In the genomic region with DNA sequence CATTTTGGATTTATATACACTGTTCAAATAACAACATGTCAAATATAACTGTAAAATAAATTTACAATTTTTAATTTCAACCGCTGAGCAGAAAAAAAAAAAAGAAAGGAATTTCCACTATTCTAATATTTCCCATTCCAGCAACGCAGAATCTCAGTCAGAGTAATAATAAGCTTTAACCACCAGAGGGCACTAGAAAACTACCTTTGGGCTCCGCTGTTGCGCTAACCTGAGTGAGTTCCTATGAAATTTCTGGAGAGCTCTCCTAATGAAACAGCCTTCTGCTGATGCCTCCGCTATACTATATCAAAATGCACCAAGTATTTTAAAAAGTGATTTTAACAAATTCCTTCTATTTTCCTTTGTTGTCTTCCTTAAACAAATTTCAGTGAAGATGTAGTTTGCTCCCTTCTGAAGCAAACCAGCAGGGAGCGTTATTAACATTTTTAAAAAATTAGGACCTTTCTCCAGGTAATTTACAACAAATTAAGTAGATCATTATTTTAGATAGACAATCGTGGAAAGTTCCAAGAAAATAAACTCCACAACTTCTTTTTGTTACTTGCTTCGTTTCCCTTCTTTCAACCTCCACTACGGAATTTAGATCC, we compare ENCODE assay signal across 8 cellular contexts. TPM values are rescaled to one million over a fixed set of nuclear protein-coding genes. Genes with fewer than 3 reads are reported as not detected.
A peak's percentile ranks its signal among the peaks of the same experiment; 100 is the strongest.
DNase-seq lines count a peak whose midpoint lies in the region; ATAC-seq and TF ChIP-seq lines count a peak whose summit lies in the region.

No MANE protein-coding gene starts in this region.

- no peak overlapping the region for H3K27ac Mint-ChIP-seq in activated T-cell treated with anti-CD3 and anti-CD28 coated beads, Interleukin-2, amount 50 U/mL, for 24 hours
- H3K27ac Mint-ChIP-seq in brain (no peak overlapping the region), immature natural killer cell (no peak overlapping the region)

- CTCF ChIA-PET in PC-3 (lab: Charles Lee): interaction anchor here (0.5 to 2.0 kb wide), 7 partner anchors 25 to 1582 kb away, joined by 3 to 18 read pairs (median 4); no protein-coding TSS in a partner anchor

- H3K27ac ChIP-seq in PC-3 (ENCODE audit: low read length): no peak overlapping the region

- H3K9me3 Mint-ChIP-seq in activated T-cell treated with anti-CD3 and anti-CD28 coated beads, Interleukin-2, amount 50 U/mL, for 24 hours: no peaks in the 10 kb centered on the region
- H3K9me3 Mint-ChIP-seq in brain (no peaks in the 10 kb centered on the region), immature natural killer cell (no peaks in the 10 kb centered on the region)

- H3K4me2 ChIP-seq in PC-3 (ENCODE audit: low read length): no peak overlapping the region

- no peaks in the 10 kb centered on the region for H4K20me1 ChIP-seq in PC-3 (ENCODE audit: low read length)

- no peaks in the 10 kb centered on the region for H3K4me1 ChIP-seq in PC-3 (ENCODE audit: insufficient read depth, low read length)

- no peaks in the 10 kb centered on the region for H3K36me3 ChIP-seq in PC-3 (ENCODE audit: low read depth, low read length)

- POLR2A ChIA-PET in PC-3 (lab: Charles Lee; ENCODE audit: unreplicated experiment): no interaction called here

- DNase-seq in activated T-cell treated with anti-CD3 and anti-CD28 coated beads for 48 hours (ENCODE audit: low read depth): peak; percentile 4
- DNase-seq in activated T-cell treated with anti-CD3 and anti-CD28 coated beads, Interleukin-2, amount 50 U/mL, for 24 hours: no peak
- peak; percentile 76 for DNase-seq in HT-29 (ENCODE audit: low spot score)
- DNase-seq in PC-3: peak; percentile 81
- peak; percentile 46 to 63 (median 55) for DNase-seq in immature natural killer cell
- DNase-seq in stimulated activated CD8-positive, alpha-beta memory T cell treated with anti-CD3 and anti-CD28 coated beads, Interleukin-15, amount 100 ng/mL, for 1 hour (ENCODE audit: low read depth): peak; percentile 9

- H3K9ac ChIP-seq in PC-3 (ENCODE audit: low read length): no peak overlapping the region

- no peak overlapping the region for H2AFZ ChIP-seq in PC-3 (ENCODE audit: low read length)

- peaks cover 5% of the 10 kb centered on the region for H3K27me3 Mint-ChIP-seq in activated T-cell treated with anti-CD3 and anti-CD28 coated beads, Interleukin-2, amount 50 U/mL, for 24 hours
- H3K27me3 Mint-ChIP-seq in brain (peaks cover 9% of the 10 kb centered on the region), immature natural killer cell (ENCODE audit: low read depth in 3 of 3) (peaks cover 4 to 13% (median 6%) of the 10 kb centered on the region in 3 donors)

- peak; percentile 80 for ATAC-seq in GM21526 (IDR thresholded peaks at IDR 0.05; ENCODE audit: low FRiP score, unreplicated experiment)
- ATAC-seq in PC-3: peak; percentile 64

- H3K4me3 Mint-ChIP-seq in activated T-cell treated with anti-CD3 and anti-CD28 coated beads, Interleukin-2, amount 50 U/mL, for 24 hours: no peak overlapping the region
- H3K4me3 Mint-ChIP-seq in brain (no peak overlapping the region), immature natural killer cell (no peak overlapping the region)

- peak; percentile 82 for TF ChIP-seq CTCF in PC-3 (conservative IDR thresholded peaks at IDR 0.05; ENCODE audit: low read depth, low read length)
- peak; percentile 82 to 89 for TF ChIP-seq CTCF in brain (conservative IDR thresholded peaks at IDR 0.05)

- no peaks in the 10 kb centered on the region for H3K9me2 ChIP-seq in PC-3 (replicated peaks; ENCODE audit: low read length)

- H3K9me3 ChIP-seq in PC-3 (ENCODE audit: low read length): no peaks in the 10 kb centered on the region

- no peak overlapping the region for H3K4me3 ChIP-seq in PC-3 (ENCODE audit: low read length)

- intact Hi-C loops in PC-3 (cut with micrococcal nuclease): loop anchor here (1.0 to 10.0 kb wide), 6 partner anchors 24 to 290 kb away; no protein-coding TSS in a partner anchor

- peaks cover 27% of the 10 kb centered on the region for H3K4me1 Mint-ChIP-seq in activated T-cell treated with anti-CD3 and anti-CD28 coated beads, Interleukin-2, amount 50 U/mL, for 24 hours (ENCODE audit: low read depth)
- H3K4me1 Mint-ChIP-seq in brain (peaks cover 11% of the 10 kb centered on the region), immature natural killer cell (no peaks in the 10 kb centered on the region)

- no peaks in the 10 kb centered on the region for H3K79me2 ChIP-seq in PC-3 (ENCODE audit: low read length)

- no peaks in the 10 kb centered on the region for H3K36me3 Mint-ChIP-seq in activated T-cell treated with anti-CD3 and anti-CD28 coated beads, Interleukin-2, amount 50 U/mL, for 24 hours (ENCODE audit: low read depth)
- H3K36me3 Mint-ChIP-seq in brain (no peaks in the 10 kb centered on the region), immature natural killer cell (no peaks in the 10 kb centered on the region)

- H3F3A ChIP-seq in PC-3 (ENCODE audit: low read length, unreplicated experiment): no peaks in the 10 kb centered on the region

- H3K27me3 ChIP-seq in PC-3 (ENCODE audit: low read length): no peaks in the 10 kb centered on the region

- no TSS peak for BruUV-seq in PC-3 (replicated peaks; lab: Mats Ljungman, UMichigan)

RNA-seq across cellular contexts. Expression of gene ERMN, which starts 23.0 kb away (rescaled TPM):
- total RNA-seq in HT-29 (2014; rRNA removed; shearing (Covaris generic)): not detected in 2 replicates
- not detected in 2 replicates for total RNA-seq in PC-3 (2014; rRNA removed)
- polyA plus RNA-seq in brain (ENCODE audit: insufficient read depth, low read depth, low replicate concordance): 73.4 TPM
- polyA plus RNA-seq in immature natural killer cell: under 1 TPM in 2 of 3 donors, not detected in 1; 0.17 to 0.42 TPM

RNA-seq across cellular contexts. Expression of gene GALNT5, which starts 45.1 kb away (rescaled TPM):
- total RNA-seq in HT-29 (2014; rRNA removed; shearing (Covaris generic)): 0.70 and 1.1 TPM in 2 replicates
- 0.04 TPM in 1 of 2 replicates, not detected in the other for total RNA-seq in PC-3 (2014; rRNA removed)
- polyA plus RNA-seq in brain (ENCODE audit: insufficient read depth, low read depth, low replicate concordance): not detected
- not detected for polyA plus RNA-seq in immature natural killer cell
